ENCODE assay signal across 1 cellular context in genomic region chr6:150426198-150426597, GRCh38.
TF ChIP-seq lines count a peak whose summit lies in the region.

No MANE protein-coding gene starts in this region.

TF ChIP-seq in K562, 482 proteins besides CTCF, POLR2A, EP300 and RAD21 (continued from another document):
- no peak for TF ChIP-seq VEZF1 (CRISPR knock-in tag; IDR thresholded peaks at IDR 0.05)
- TF ChIP-seq ZNF23 (CRISPR knock-in tag; IDR thresholded peaks at IDR 0.05), result no peak
- TF ChIP-seq POLR2AphosphoS5 (IDR thresholded peaks at IDR 0.05; ENCODE audit: control insufficient read depth, insufficient read depth, low read depth, low read length), result no peak
- no peak for TF ChIP-seq GTF2A2 (tag; IDR thresholded peaks at IDR 0.05)
- TF ChIP-seq ZNF282 (CRISPR knock-in tag; IDR thresholded peaks at IDR 0.05), result no peak
- TF ChIP-seq SRSF3 (IDR thresholded peaks at IDR 0.05; ENCODE audit: insufficient read depth, low read length), result no peak
- no peak for TF ChIP-seq TAF15 (IDR thresholded peaks at IDR 0.05; ENCODE audit: low read depth, low read length)
- no peak for TF ChIP-seq NFYB (IDR thresholded peaks at IDR 0.05; ENCODE audit: extremely low read depth, insufficient read length)
- no peak for TF ChIP-seq U2AF1 (optimal IDR thresholded peaks at IDR 0.05; ENCODE audit: low read depth, low read length)
